ENCODE assay signal across 2 cellular contexts in genomic region chr2:177255227-177255601, GRCh38.
TF ChIP-seq lines count a peak whose summit lies in the region.

No MANE protein-coding gene starts in this region.

TF ChIP-seq in GM23338, 12 proteins besides CTCF, POLR2A, EP300 and RAD21 (continued from another document):
- TF ChIP-seq REST (IDR thresholded peaks at IDR 0.05; ENCODE audit: unreplicated experiment), result no peak
- no peak for TF ChIP-seq ZNF114 (CRISPR knock-in tag; IDR thresholded peaks at IDR 0.05)
- no peak for TF ChIP-seq EZH2 (IDR thresholded peaks at IDR 0.05; ENCODE audit: low read depth, unreplicated experiment)
- TF ChIP-seq, protein P1, sequence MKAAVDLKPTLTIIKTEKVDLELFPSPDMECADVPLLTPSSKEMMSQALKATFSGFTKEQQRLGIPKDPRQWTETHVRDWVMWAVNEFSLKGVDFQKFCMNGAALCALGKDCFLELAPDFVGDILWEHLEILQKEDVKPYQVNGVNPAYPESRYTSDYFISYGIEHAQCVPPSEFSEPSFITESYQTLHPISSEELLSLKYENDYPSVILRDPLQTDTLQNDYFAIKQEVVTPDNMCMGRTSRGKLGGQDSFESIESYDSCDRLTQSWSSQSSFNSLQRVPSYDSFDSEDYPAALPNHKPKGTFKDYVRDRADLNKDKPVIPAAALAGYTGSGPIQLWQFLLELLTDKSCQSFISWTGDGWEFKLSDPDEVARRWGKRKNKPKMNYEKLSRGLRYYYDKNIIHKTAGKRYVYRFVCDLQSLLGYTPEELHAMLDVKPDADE (IDR thresholded peaks at IDR 0.05), result no peak
- TF ChIP-seq NANOG (IDR thresholded peaks at IDR 0.05; ENCODE audit: borderline replicate concordance), result no peak
- no peak for TF ChIP-seq EZH2phosphoT487 (IDR thresholded peaks at IDR 0.05; ENCODE audit: unreplicated experiment)
- no peak for TF ChIP-seq ZNF331 (CRISPR knock-in tag; IDR thresholded peaks at IDR 0.05; ENCODE audit: low read depth)
- TF ChIP-seq ZNF462 (CRISPR knock-in tag; IDR thresholded peaks at IDR 0.05), result no peak

TF ChIP-seq in WTC11, 78 proteins besides CTCF, POLR2A, EP300 and RAD21 (continued from another document):
- TF ChIP-seq ZNF317 (CRISPR knock-in tag; IDR thresholded peaks at IDR 0.05; ENCODE audit: borderline replicate concordance, low read depth), result no peak
- TF ChIP-seq ZNF396 (CRISPR knock-in tag; IDR thresholded peaks at IDR 0.05; ENCODE audit: borderline replicate concordance), result no peak
- no peak for TF ChIP-seq ZBTB21 (CRISPR knock-in tag; IDR thresholded peaks at IDR 0.05; ENCODE audit: borderline replicate concordance)
- TF ChIP-seq, protein P2, sequence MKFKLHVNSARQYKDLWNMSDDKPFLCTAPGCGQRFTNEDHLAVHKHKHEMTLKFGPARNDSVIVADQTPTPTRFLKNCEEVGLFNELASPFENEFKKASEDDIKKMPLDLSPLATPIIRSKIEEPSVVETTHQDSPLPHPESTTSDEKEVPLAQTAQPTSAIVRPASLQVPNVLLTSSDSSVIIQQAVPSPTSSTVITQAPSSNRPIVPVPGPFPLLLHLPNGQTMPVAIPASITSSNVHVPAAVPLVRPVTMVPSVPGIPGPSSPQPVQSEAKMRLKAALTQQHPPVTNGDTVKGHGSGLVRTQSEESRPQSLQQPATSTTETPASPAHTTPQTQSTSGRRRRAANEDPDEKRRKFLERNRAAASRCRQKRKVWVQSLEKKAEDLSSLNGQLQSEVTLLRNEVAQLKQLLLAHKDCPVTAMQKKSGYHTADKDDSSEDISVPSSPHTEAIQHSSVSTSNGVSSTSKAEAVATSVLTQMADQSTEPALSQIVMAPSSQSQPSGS (CRISPR knock-in tag; IDR thresholded peaks at IDR 0.05; ENCODE audit: borderline replicate concordance, low read depth), result no peak
- TF ChIP-seq RELA (CRISPR knock-in tag; IDR thresholded peaks at IDR 0.05; ENCODE audit: borderline replicate concordance), result no peak
- no peak for TF ChIP-seq NR3C1 (CRISPR knock-in tag; conservative IDR thresholded peaks at IDR 0.05; ENCODE audit: low read depth)
- TF ChIP-seq, protein P3, sequence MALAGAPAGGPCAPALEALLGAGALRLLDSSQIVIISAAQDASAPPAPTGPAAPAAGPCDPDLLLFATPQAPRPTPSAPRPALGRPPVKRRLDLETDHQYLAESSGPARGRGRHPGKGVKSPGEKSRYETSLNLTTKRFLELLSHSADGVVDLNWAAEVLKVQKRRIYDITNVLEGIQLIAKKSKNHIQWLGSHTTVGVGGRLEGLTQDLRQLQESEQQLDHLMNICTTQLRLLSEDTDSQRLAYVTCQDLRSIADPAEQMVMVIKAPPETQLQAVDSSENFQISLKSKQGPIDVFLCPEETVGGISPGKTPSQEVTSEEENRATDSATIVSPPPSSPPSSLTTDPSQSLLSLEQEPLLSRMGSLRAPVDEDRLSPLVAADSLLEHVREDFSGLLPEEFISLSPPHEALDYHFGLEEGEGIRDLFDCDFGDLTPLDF (CRISPR knock-in tag; IDR thresholded peaks at IDR 0.05), result no peak
- TF ChIP-seq, protein P4, sequence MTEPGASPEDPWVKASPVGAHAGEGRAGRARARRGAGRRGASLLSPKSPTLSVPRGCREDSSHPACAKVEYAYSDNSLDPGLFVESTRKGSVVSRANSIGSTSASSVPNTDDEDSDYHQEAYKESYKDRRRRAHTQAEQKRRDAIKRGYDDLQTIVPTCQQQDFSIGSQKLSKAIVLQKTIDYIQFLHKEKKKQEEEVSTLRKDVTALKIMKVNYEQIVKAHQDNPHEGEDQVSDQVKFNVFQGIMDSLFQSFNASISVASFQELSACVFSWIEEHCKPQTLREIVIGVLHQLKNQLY (CRISPR knock-in tag; IDR thresholded peaks at IDR 0.05), result no peak
TF ChIP-seq in WTC11: peak in this region for 0.
